23 cellular contexts compared by ENCODE assay signal in the genomic region with DNA sequence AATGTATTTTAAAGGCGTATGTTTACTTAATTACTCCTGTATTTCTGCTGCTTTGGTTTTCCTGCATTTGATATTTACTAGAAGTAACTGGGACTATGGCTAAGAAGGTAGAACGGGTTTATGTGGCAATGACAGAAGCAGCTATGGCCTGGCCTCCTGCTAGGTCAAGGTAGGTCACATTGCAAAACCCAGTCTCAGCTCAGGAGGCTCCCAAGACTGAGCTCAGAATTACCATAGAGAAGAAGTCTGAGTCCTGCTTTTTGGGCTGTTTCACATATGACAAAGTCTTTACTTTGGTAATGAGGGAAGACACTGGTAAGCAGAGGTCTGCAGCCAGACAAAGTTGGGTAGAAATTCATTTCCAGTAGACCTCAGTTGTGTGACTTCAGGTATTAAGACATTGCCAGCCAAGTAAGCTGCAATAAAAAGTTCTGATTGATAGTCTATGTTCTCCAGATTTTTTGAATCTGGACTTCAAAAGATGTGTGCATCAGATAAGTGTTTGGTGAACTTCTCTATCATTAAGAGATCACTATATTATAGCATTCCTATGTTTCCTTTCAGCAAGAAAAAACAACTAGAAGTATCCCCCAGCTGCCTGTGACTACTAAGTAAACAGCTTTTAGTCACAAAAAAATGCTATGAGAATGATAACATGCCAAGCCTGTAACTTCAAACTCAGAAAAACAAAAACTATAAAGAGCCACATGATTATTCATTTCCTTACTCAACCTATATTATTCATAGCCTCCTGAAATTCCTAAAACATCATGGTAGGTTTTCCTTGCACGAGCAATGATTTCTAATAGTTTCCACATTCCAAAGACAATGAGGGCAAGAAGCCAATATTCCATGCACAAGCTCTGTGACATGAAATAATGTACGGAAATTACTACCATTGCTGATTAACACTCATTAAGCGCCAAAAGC.
DNase-seq lines count a peak whose midpoint lies in the region; FAIRE-seq and TF ChIP-seq lines count a peak whose summit lies in the region.
"Had no signal": no experiment of that assay in that cellular context is flagged by ENCODE, and none has a peak within 500 bp of the region (broad histone marks: within the 10 kb centered on the region; RNA-seq: fewer than 3 reads in every experiment).

No MANE protein-coding gene starts in this region.

- DNase-seq in H54 (ENCODE audit: insufficient read length, low spot score) (no peak), adipocyte (ENCODE audit: low read depth) (peak; percentile 26), fibroblast of mammary gland (ENCODE audit: low read depth) (peak; percentile 34), renal cortical epithelial cell (ENCODE audit: low read depth) (peak; percentile 44), NCI-H524 (lab: John Stamatoyannopoulos, UW) (no peak), CD14-positive monocyte (ENCODE audit: low spot score) (no peak), substantia nigra (lab: John Stamatoyannopoulos, UW) (no peak)
- no peak for DNase-seq in CD4-positive, alpha-beta memory T cell
- DNase-seq: activated CD4-positive, alpha-beta T cell treated with anti-CD3 and anti-CD28 coated beads, Interleukin-2, amount 10 ng/mL, durations not matched to agents 7 days and 5 days; activated CD8-positive, alpha-beta memory T cell treated with anti-CD3 and anti-CD28 coated beads, Interleukin-2, amount 50 U/mL, for 48 hours; activated gamma-delta T cell treated with Interleukin-2 at 50 U/mL for 16 hours; anterior cingulate cortex; colonic mucosa; GF-D8; head of caudate nucleus; NCI-H1436 treated with DMSO at 0.1 percent for 48 hours; Peyer's patch; posterior cingulate gyrus; spleen; SW 1271 had no signal

- peaks cover 0 to 4% (median 1%) of the 10 kb centered on the region in 7 donors for H3K9me3 Mint-ChIP-seq in CD14-positive monocyte
- H3K9me3 Mint-ChIP-seq in CD4-positive, alpha-beta memory T cell, result peaks cover 1 to 14% (median 5%) of the 10 kb centered on the region in 8 donors
- H3K9me3 Mint-ChIP-seq: natural killer cell treated with Interleukin-12 subunit alpha and Interleukin-12 subunit beta and Interleukin-15 and Interleukin-18, amount 100 ng/mL, for 72 hours had no signal

- peak; percentile 30 for FAIRE-seq in H54 (lab: Jason Lieb, UNC)
- FAIRE-seq: TTC549 had no signal

- no peaks in the 10 kb centered on the region for H3K4me1 Mint-ChIP-seq in CD14-positive monocyte
- H3K4me1 Mint-ChIP-seq in CD4-positive, alpha-beta memory T cell, result no peaks in the 10 kb centered on the region
- H3K4me1 Mint-ChIP-seq: activated CD4-positive, alpha-beta T cell treated with anti-CD3 and anti-CD28 coated beads, Interleukin-2, amount 10 ng/mL, durations not matched to agents 7 days and 5 days; memory B cell had no signal

- no peaks in the 10 kb centered on the region for H3K36me3 ChIP-seq in adipocyte (ENCODE audit: control insufficient read depth, insufficient read depth, low read length, severe bottlenecking)
- no peaks in the 10 kb centered on the region for H3K36me3 ChIP-seq in CD4-positive, alpha-beta memory T cell (ENCODE audit: insufficient read depth, low read length)
- H3K36me3 ChIP-seq: colonic mucosa, Peyer's patch, spleen had no signal

- POLR2A ChIA-PET in CD4-positive, alpha-beta memory T cell (lab: Charles Lee; ENCODE audit: partially characterized antibody), result no interaction called here

- no peaks in the 10 kb centered on the region for H3K9me3 ChIP-seq in adipocyte (ENCODE audit: control insufficient read depth, low read length)
- H3K9me3 ChIP-seq in CD4-positive, alpha-beta memory T cell (ENCODE audit: control insufficient read depth in 1 of 2, low read length in 2 of 2), result no peaks in the 10 kb centered on the region
- H3K9me3 ChIP-seq: colonic mucosa, Peyer's patch had no signal

- TF ChIP-seq CTCF in fibroblast of mammary gland (conservative IDR thresholded peaks at IDR 0.05; ENCODE audit: control insufficient read depth, insufficient read depth, low read depth, low read length) (no peak), CD14-positive monocyte (IDR thresholded peaks at IDR 0.05) (no peak)

- H3K27ac ChIP-seq in substantia nigra (ENCODE audit: low read depth, low read length, poor library complexity, severe bottlenecking), result no peak overlapping the region
- no peak overlapping the region for H3K27ac ChIP-seq in CD4-positive, alpha-beta memory T cell (ENCODE audit: low read depth, low read length)
- H3K27ac ChIP-seq: colonic mucosa, Peyer's patch, spleen had no signal

- no peak overlapping the region for H3K4me3 Mint-ChIP-seq in CD14-positive monocyte
- no peak overlapping the region for H3K4me3 Mint-ChIP-seq in CD4-positive, alpha-beta memory T cell
- H3K4me3 Mint-ChIP-seq: activated CD4-positive, alpha-beta T cell treated with anti-CD3 and anti-CD28 coated beads, Interleukin-2, amount 10 ng/mL, durations not matched to agents 7 days and 5 days; memory B cell; natural killer cell treated with Interleukin-12 subunit alpha and Interleukin-12 subunit beta and Interleukin-15 and Interleukin-18, amount 100 ng/mL, for 72 hours had no signal

- no peaks in the 10 kb centered on the region for H3K27me3 Mint-ChIP-seq in CD14-positive monocyte (ENCODE audit: low read depth in 3 of 3)
- H3K27me3 Mint-ChIP-seq in CD4-positive, alpha-beta memory T cell, result no peaks in the 10 kb centered on the region
- H3K27me3 Mint-ChIP-seq: activated CD4-positive, alpha-beta T cell treated with anti-CD3 and anti-CD28 coated beads, Interleukin-2, amount 10 ng/mL, durations not matched to agents 7 days and 5 days; memory B cell; natural killer cell treated with Interleukin-12 subunit alpha and Interleukin-12 subunit beta and Interleukin-15 and Interleukin-18, amount 100 ng/mL, for 72 hours had no signal

- intact Hi-C loops in CD14-positive monocyte (cut with micrococcal nuclease), result no loop called here
- intact Hi-C loops in CD4-positive, alpha-beta memory T cell (cut with micrococcal nuclease), result no loop called here

- H3K4me3 ChIP-seq in adipocyte (ENCODE audit: low read length) (peak overlapping the region; percentile 6), fibroblast of mammary gland (ENCODE audit: control insufficient read depth, low read depth, low read length) (no peak overlapping the region)
- H3K4me3 ChIP-seq in CD4-positive, alpha-beta memory T cell (ENCODE audit: low read length in 2 of 2), result no peak overlapping the region
- H3K4me3 ChIP-seq: colonic mucosa, Peyer's patch, spleen had no signal

- no peaks in the 10 kb centered on the region for H3K36me3 Mint-ChIP-seq in CD14-positive monocyte
- H3K36me3 Mint-ChIP-seq in CD4-positive, alpha-beta memory T cell, result no peaks in the 10 kb centered on the region
- H3K36me3 Mint-ChIP-seq: memory B cell had no signal

- H3K4me1 ChIP-seq in adipocyte (ENCODE audit: control insufficient read depth, insufficient read depth, low read length), result peaks cover 12% of the 10 kb centered on the region
- no peaks in the 10 kb centered on the region for H3K4me1 ChIP-seq in CD4-positive, alpha-beta memory T cell (ENCODE audit: insufficient read depth, low read length)
- H3K4me1 ChIP-seq: colonic mucosa, Peyer's patch, spleen had no signal

- no peak overlapping the region for H3K9ac ChIP-seq in adipocyte (ENCODE audit: low read length)

- no peaks in the 10 kb centered on the region for H3K27me3 ChIP-seq in adipocyte (replicated peaks; ENCODE audit: control insufficient read depth, insufficient read depth, low read length)
- no peaks in the 10 kb centered on the region for H3K27me3 ChIP-seq in CD4-positive, alpha-beta memory T cell (ENCODE audit: insufficient read depth, low read length)
- H3K27me3 ChIP-seq: colonic mucosa, Peyer's patch, spleen had no signal

- H3K27ac Mint-ChIP-seq in CD14-positive monocyte, result no peak overlapping the region
- H3K27ac Mint-ChIP-seq in CD4-positive, alpha-beta memory T cell, result no peak overlapping the region
- H3K27ac Mint-ChIP-seq: activated CD4-positive, alpha-beta T cell treated with anti-CD3 and anti-CD28 coated beads, Interleukin-2, amount 10 ng/mL, durations not matched to agents 7 days and 5 days; memory B cell; natural killer cell treated with Interleukin-12 subunit alpha and Interleukin-12 subunit beta and Interleukin-15 and Interleukin-18, amount 100 ng/mL, for 72 hours had no signal

- no peak for TF ChIP-seq POLR2A in H54 (IDR thresholded peaks at IDR 0.05; ENCODE audit: low read depth, low read length)

- CTCF ChIA-PET in CD4-positive, alpha-beta memory T cell (lab: Charles Lee; ENCODE audit: partially characterized antibody), result no interaction called here

Comparison
In these comparisons a context has a peak if more than half of its experiments do, and no peak if none do; other contexts are left out.
1. DNase-seq: peak in adipocyte (single experiment), fibroblast of mammary gland (single experiment) and renal cortical epithelial cell (single experiment); none in H54 (single experiment), NCI-H524 (0 of 2), CD14-positive monocyte (single experiment), substantia nigra (0 of 49) and CD4-positive, alpha-beta memory T cell (0 of 5).